ENCODE assay signal across 9 cellular contexts in genomic region chr17:57044976-57045867, GRCh38. TPM values are rescaled to one million over a fixed set of nuclear protein-coding genes. Genes with fewer than 3 reads are reported as not detected.
DNase-seq lines count a peak whose midpoint lies in the region; ATAC-seq and TF ChIP-seq lines count a peak whose summit lies in the region.
"Had no signal": no experiment of that assay in that cellular context is flagged by ENCODE, and none has a peak within 500 bp of the region (broad histone marks: within the 10 kb centered on the region; RNA-seq: fewer than 3 reads in every experiment).

No MANE protein-coding gene starts in this region.

- peaks cover 47% of the 10 kb centered on the region for H3K27me3 Mint-ChIP-seq in Calu3 (ENCODE audit: unreplicated experiment)

- TF ChIP-seq CTCF in Calu3 (IDR thresholded peaks at IDR 0.05; ENCODE audit: unreplicated experiment) (no peak), gastroesophageal sphincter (IDR thresholded peaks at IDR 0.05) (no peak)

- no peak for TF ChIP-seq POLR2A in gastroesophageal sphincter (IDR thresholded peaks at IDR 0.05)

- intact Hi-C loops in Calu3 (cut with micrococcal nuclease; ENCODE audit: unreplicated experiment): no loop called here
- intact Hi-C loops in sciatic nerve (cut with DNase I): no loop called here

- no peak for DNase-seq in Calu3
- DNase-seq in MV-4-11 (lab: John Stamatoyannopoulos, UW): peak; percentile 6
- DNase-seq in sciatic nerve (ENCODE audit: low spot score): no peak
- DNase-seq in NK-92 treated with Interleukin-12 subunit alpha and Interleukin-12 subunit beta, amount 100 ng/mL, for 24 hours (lab: John Stamatoyannopoulos, UW): no peak
- no peak for DNase-seq in NCI-H1105 treated with DMSO at 0.1 percent for 48 hours (lab: John Stamatoyannopoulos, UW)
- no peak for DNase-seq in NOMO-1 treated with DMSO at 0.1 percent for 48 hours (lab: John Stamatoyannopoulos, UW; ENCODE audit: unreplicated experiment)
- DNase-seq in SW480 (ENCODE audit: low spot score): no peak
- DNase-seq: anterior cingulate cortex had no signal

- H3K9me3 Mint-ChIP-seq in Calu3 (ENCODE audit: low read depth, unreplicated experiment): peaks cover 3% of the 10 kb centered on the region

- 21 to 42% methylated on average over 22 to 31 of the region's 49 CpGs for WGBS in gastroesophageal sphincter (ENCODE audit: low coverage in 1 of 2), 2 donors

- peak overlapping the region; percentile 8 to 50 for H3K4me3 ChIP-seq in gastroesophageal sphincter

- H3K27me3 ChIP-seq in gastroesophageal sphincter: peaks cover 24% of the 10 kb centered on the region

- CTCF ChIA-PET in Calu3 (lab: Charles Lee): interaction anchor here (0.5 to 0.6 kb wide), 2 partner anchors 23 to 181 kb away, joined by 3 to 11 read pairs; no protein-coding TSS in a partner anchor

- no TSS peak for BruUV-seq in Calu3 (replicated peaks; lab: Mats Ljungman, UMichigan)

- H3K27ac Mint-ChIP-seq in Calu3 (ENCODE audit: unreplicated experiment): no peak overlapping the region

- peak overlapping the region in 2 of 4 donors; percentile 24 to 48 for H3K27ac ChIP-seq in gastroesophageal sphincter

- ATAC-seq in gastroesophageal sphincter: peak; percentile 42
- peak; percentile 14 for ATAC-seq in sciatic nerve

- H3K4me1 ChIP-seq in gastroesophageal sphincter: peaks cover 0 to 17% (median 12%) of the 10 kb centered on the region in 3 donors

- H3K4me3 Mint-ChIP-seq in Calu3 (ENCODE audit: low read depth, unreplicated experiment): peak overlapping the region; percentile 87

- no peak for TF ChIP-seq EP300 in gastroesophageal sphincter (IDR thresholded peaks at IDR 0.05)

- H3K36me3 Mint-ChIP-seq in Calu3 (ENCODE audit: insufficient read depth, unreplicated experiment): peaks cover 11% of the 10 kb centered on the region

- H3K36me3 ChIP-seq in gastroesophageal sphincter: no peaks in the 10 kb centered on the region

- peaks cover 8% of the 10 kb centered on the region for H3K4me1 Mint-ChIP-seq in Calu3 (ENCODE audit: low read depth, unreplicated experiment)

- H3K9me3 ChIP-seq in gastroesophageal sphincter: no peaks in the 10 kb centered on the region

RNA-seq across cellular contexts. Expression of gene AKAP1, which starts 39.8 kb away (rescaled TPM):
- total RNA-seq in Calu3 (2022) (41.4 and 48.4 TPM in 2 replicates), gastroesophageal sphincter (100 to 1,000 TPM in 1 of 4 donors, 10 to 100 TPM in 3; 78.6 to 154 (median 95.4) TPM), sciatic nerve (25.3 TPM)
